9 cellular contexts compared by ENCODE assay signal in genomic region chr9:98867434-98868168, GRCh38.
A peak's percentile ranks its signal among the peaks of the same experiment; 100 is the strongest.
DNase-seq lines count a peak whose midpoint lies in the region; ATAC-seq and TF ChIP-seq lines count a peak whose summit lies in the region.
"Had no signal": no experiment of that assay in that cellular context is flagged by ENCODE, and none has a peak within 500 bp of the region (broad histone marks: within the 10 kb centered on the region; RNA-seq: fewer than 3 reads in every experiment).

No MANE protein-coding gene starts in this region.

- H3K27ac ChIP-seq in SK-N-SH (ENCODE audit: low read depth in 2 of 2, low read length in 1 of 2) (peak overlapping the region in 1 of 2 experiments; percentile 63; a peak in 1 of 4 replicates), adipose tissue (ENCODE audit: low read depth, low read length) (peak overlapping the region; percentile 51)

- H3K79me2 ChIP-seq in SK-N-SH (ENCODE audit: insufficient read depth): no peaks in the 10 kb centered on the region

- no peaks in the 10 kb centered on the region for H3K36me3 ChIP-seq in SK-N-SH (replicated peaks in 1 of 2; ENCODE audit: control insufficient read depth in 1 of 2, insufficient read depth in 2 of 2, low read length in 1 of 2)

- no peak for TF ChIP-seq CTCF in SK-N-SH (IDR thresholded peaks at IDR 0.05)
- no peak for TF ChIP-seq CTCF in GM20000 (IDR thresholded peaks at IDR 0.05; ENCODE audit: extremely low read depth, missing control alignments)

- no peak for ATAC-seq in SK-N-SH treated with all-trans-retinoic acid at 6 μM for 48 hours
- no peak for ATAC-seq in GM19351 (IDR thresholded peaks at IDR 0.05; ENCODE audit: unreplicated experiment)
- ATAC-seq in GM19035 (IDR thresholded peaks at IDR 0.05; ENCODE audit: unreplicated experiment): no peak

- no peaks in the 10 kb centered on the region for H3K9me2 ChIP-seq in SK-N-SH

- CTCF ChIA-PET in SK-N-SH (lab: Yijun Ruan, JAX): interaction anchor here (1.2 to 1.7 kb wide), 3 partner anchors 19 to 273 kb away, joined by 3 to 8 read pairs (median 5); no protein-coding TSS in a partner anchor

- H3K4me1 ChIP-seq in SK-N-SH (ENCODE audit: control insufficient read depth in 1 of 2, insufficient read depth in 2 of 2, low read depth in 1 of 2, low read length in 1 of 2): 0 out of 4 replicates have a peak, but pooled peaks cover 0 to 10% of the 10 kb centered on the region in 2 experiments

- H3K9me3 ChIP-seq in SK-N-SH: no peaks in the 10 kb centered on the region

- 37% methylated on average over 3 of the region's 4 CpGs for WGBS in SK-N-SH (ENCODE audit: low lambda C conversion rate)
- whole genome bisulfite sequencing in adipose tissue, 3 donors: 21 to 37% (median 30%) methylated on average over 4 of the region's 4 CpGs

- POLR2A ChIA-PET in SK-N-SH (lab: Yijun Ruan, JAX): no interaction called here

- H3F3A ChIP-seq in SK-N-SH (replicated peaks; ENCODE audit: insufficient read depth): no peaks in the 10 kb centered on the region

- DNase-seq in SK-N-SH (no peak), kidney tubule cell (ENCODE audit: low spot score) (peak; percentile 40), ureter (ENCODE audit: low spot score) (peak; percentile 81), GM20000 (ENCODE audit: low spot score) (no peak)
- DNase-seq: CD4-positive, CD25-positive, alpha-beta regulatory T cell had no signal

- TF ChIP-seq RAD21 in SK-N-SH (IDR thresholded peaks at IDR 0.05; ENCODE audit: low read length): no peak

- peak overlapping the region; percentile 22; the same call in 1 of the 2 replicates for H3K4me2 ChIP-seq in SK-N-SH

- H3K27me3 ChIP-seq in SK-N-SH (ENCODE audit: insufficient read depth): no peaks in the 10 kb centered on the region

- no peak overlapping the region for H3K4me3 ChIP-seq in SK-N-SH (ENCODE audit: low read depth in 2 of 2, low read length in 1 of 2)

- peak in 1 of 2 experiments; percentile 62; a peak in 1 of 4 replicates for TF ChIP-seq EP300 in SK-N-SH (IDR thresholded peaks at IDR 0.05; ENCODE audit: borderline replicate concordance in 1 of 2, low read depth in 1 of 2, low read length in 1 of 2)

- H4K20me1 ChIP-seq in SK-N-SH (ENCODE audit: insufficient read depth): no peaks in the 10 kb centered on the region

- H3K9ac ChIP-seq in SK-N-SH: no peak overlapping the region

- no peak overlapping the region for H2AFZ ChIP-seq in SK-N-SH (ENCODE audit: low read depth)

TF ChIP-seq in SK-N-SH, 30 proteins besides CTCF, POLR2A, EP300 and RAD21:
- peak; percentile 40; the same call in 1 of the 2 replicates for TF ChIP-seq RXRA (IDR thresholded peaks at IDR 0.05; ENCODE audit: borderline replicate concordance, low read depth)
- peak; percentile 83 for TF ChIP-seq TCF12 (IDR thresholded peaks at IDR 0.05)
- peak; percentile 88 for TF ChIP-seq NFIC (IDR thresholded peaks at IDR 0.05; ENCODE audit: borderline replicate concordance)
- no peak for TF ChIP-seq TEAD4 (IDR thresholded peaks at IDR 0.05; ENCODE audit: borderline replicate concordance, insufficient read depth)
- TF ChIP-seq PBX3 (IDR thresholded peaks at IDR 0.05): 0 out of 2 replicates have a peak, but pooled peaks have one; percentile 38
- TF ChIP-seq JUND (IDR thresholded peaks at IDR 0.05): peak; percentile 12; the same call in 1 of the 2 replicates
- no peak for TF ChIP-seq EZH2phosphoT487 (IDR thresholded peaks at IDR 0.05; ENCODE audit: borderline replicate concordance, low read depth)

TF ChIP-seq in SK-N-SH treated with all-trans-retinoic acid at 6 μM for 48 hours, 23 proteins besides CTCF, POLR2A, EP300 and RAD21 (continues in another document):
- TF ChIP-seq TSHZ2 (CRISPR knock-in tag; IDR thresholded peaks at IDR 0.05) (no peak), CREB5 (CRISPR knock-in tag; IDR thresholded peaks at IDR 0.05; ENCODE audit: low read depth) (no peak), CSRNP3 (CRISPR knock-in tag; IDR thresholded peaks at IDR 0.05) (no peak), ZFP30 (CRISPR knock-in tag; IDR thresholded peaks at IDR 0.05) (no peak), PPARA (CRISPR knock-in tag; IDR thresholded peaks at IDR 0.05; ENCODE audit: borderline replicate concordance) (no peak), OSR1 (CRISPR knock-in tag; IDR thresholded peaks at IDR 0.05) (no peak), ZNF70 (CRISPR knock-in tag; IDR thresholded peaks at IDR 0.05) (no peak), ZFP3 (CRISPR knock-in tag; IDR thresholded peaks at IDR 0.05) (no peak), ZNF8 (CRISPR knock-in tag; IDR thresholded peaks at IDR 0.05) (no peak), ESRRG (CRISPR knock-in tag; IDR thresholded peaks at IDR 0.05) (no peak), ISL1 (CRISPR knock-in tag; IDR thresholded peaks at IDR 0.05) (no peak), ZNF565 (CRISPR knock-in tag; conservative IDR thresholded peaks at IDR 0.05; ENCODE audit: low read depth) (no peak), SNAI2 (CRISPR knock-in tag; IDR thresholded peaks at IDR 0.05) (no peak), RARB (CRISPR knock-in tag; IDR thresholded peaks at IDR 0.05) (no peak), TCF4 (CRISPR knock-in tag; IDR thresholded peaks at IDR 0.05; ENCODE audit: borderline replicate concordance) (no peak), ARNTL (CRISPR knock-in tag; IDR thresholded peaks at IDR 0.05; ENCODE audit: borderline replicate concordance, low read depth) (no peak)
- TF ChIP-seq, protein P1, sequence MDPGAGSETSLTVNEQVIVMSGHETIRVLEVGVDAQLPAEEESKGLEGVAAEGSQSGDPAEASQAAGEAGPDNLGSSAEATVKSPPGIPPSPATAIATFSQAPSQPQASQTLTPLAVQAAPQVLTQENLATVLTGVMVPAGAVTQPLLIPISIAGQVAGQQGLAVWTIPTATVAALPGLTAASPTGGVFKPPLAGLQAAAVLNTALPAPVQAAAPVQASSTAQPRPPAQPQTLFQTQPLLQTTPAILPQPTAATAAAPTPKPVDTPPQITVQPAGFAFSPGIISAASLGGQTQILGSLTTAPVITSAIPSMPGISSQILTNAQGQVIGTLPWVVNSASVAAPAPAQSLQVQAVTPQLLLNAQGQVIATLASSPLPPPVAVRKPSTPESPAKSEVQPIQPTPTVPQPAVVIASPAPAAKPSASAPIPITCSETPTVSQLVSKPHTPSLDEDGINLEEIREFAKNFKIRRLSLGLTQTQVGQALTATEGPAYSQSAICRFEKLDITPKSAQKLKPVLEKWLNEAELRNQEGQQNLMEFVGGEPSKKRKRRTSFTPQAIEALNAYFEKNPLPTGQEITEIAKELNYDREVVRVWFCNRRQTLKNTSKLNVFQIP (CRISPR knock-in tag; IDR thresholded peaks at IDR 0.05; ENCODE audit: borderline replicate concordance, low read depth): no peak

Comparison
In these comparisons a context has a peak if more than half of its experiments do, and no peak if none do; other contexts are left out.
1. DNase-seq: peak in kidney tubule cell (single experiment) and ureter (single experiment); none in SK-N-SH (single experiment) and GM20000 (single experiment).